30 cellular contexts compared by ENCODE assay signal in genomic region chrX:2441466-2441865, GRCh38. TPM values are rescaled to one million over a fixed set of nuclear protein-coding genes. Genes with fewer than 3 reads are reported as not detected.
A peak's percentile ranks its signal among the peaks of the same experiment; 100 is the strongest.
DNase-seq lines count a peak whose midpoint lies in the region; ATAC-seq, FAIRE-seq and TF ChIP-seq lines count a peak whose summit lies in the region.
"Had no signal": no experiment of that assay in that cellular context is flagged by ENCODE, and none has a peak within 500 bp of the region (broad histone marks: within the 10 kb centered on the region; RNA-seq: fewer than 3 reads in every experiment).

No MANE protein-coding gene starts in this region.

- no peak overlapping the region for H4K91ac ChIP-seq in H1 (replicated peaks; ENCODE audit: insufficient read length, low read length)

- no peak overlapping the region for H3K4me3 ChIP-seq in H1 (ENCODE audit: extremely low read depth in 1 of 4, insufficient read depth in 2 of 4, low read depth in 3 of 4, low read length in 4 of 4)
- no peak overlapping the region for H3K4me3 ChIP-seq in neural cell (ENCODE audit: low read length)
- no peak overlapping the region for H3K4me3 ChIP-seq in upper lobe of right lung
- H3K4me3 ChIP-seq: BLaER1, GM12878 had no signal

- H2AFZ ChIP-seq in H1 (ENCODE audit: low read length) (no peak overlapping the region), neural cell (ENCODE audit: low read depth, low read length) (no peak overlapping the region)

- H3K9me3 Mint-ChIP-seq in WTC11: peaks cover 33% of the 10 kb centered on the region
- H3K9me3 Mint-ChIP-seq: CD4-positive, alpha-beta memory T cell; CD8-positive, alpha-beta memory T cell had no signal

- H3K4ac ChIP-seq in H1 (replicated peaks; ENCODE audit: insufficient read length, low read depth, low read length): no peak overlapping the region

- H3K23ac ChIP-seq in H1 (ENCODE audit: insufficient read length): no peak overlapping the region

- H3K9ac ChIP-seq in H1 (replicated peaks in 1 of 4; ENCODE audit: extremely low read depth in 1 of 4, low read depth in 3 of 4, low read length in 3 of 4) (no peak overlapping the region), neural cell (ENCODE audit: low read length) (no peak overlapping the region)
- H3K9ac ChIP-seq: BLaER1 had no signal

- H2AK5ac ChIP-seq in H1 (ENCODE audit: low read depth, low read length): no peak overlapping the region

- CTCF ChIA-PET in WTC11 (lab: Charles Lee) (no interaction called here), H1 (lab: Charles Lee; ENCODE audit: partially characterized antibody) (no interaction called here)

- H3K4me1 Mint-ChIP-seq in WTC11: no peaks in the 10 kb centered on the region
- H3K4me1 Mint-ChIP-seq: CD14-positive monocyte had no signal

- H3K79me1 ChIP-seq in H1 (ENCODE audit: low read depth, low read length): peaks cover 14% of the 10 kb centered on the region

- no peaks in the 10 kb centered on the region for H3K9me2 ChIP-seq in neural cell (ENCODE audit: insufficient read depth, low read length)

- H3K27me3 ChIP-seq in H1 (replicated peaks in 1 of 4; ENCODE audit: control insufficient read depth in 3 of 4, extremely low read depth in 1 of 4, insufficient read depth in 3 of 4, low read length in 3 of 4): no peaks in the 10 kb centered on the region
- H3K27me3 ChIP-seq in neural cell (ENCODE audit: insufficient read depth, low read depth, low read length): no peaks in the 10 kb centered on the region
- H3K27me3 ChIP-seq in upper lobe of right lung: no peaks in the 10 kb centered on the region
- H3K27me3 ChIP-seq: BE2C, BLaER1 had no signal

- no peak overlapping the region for H3K4me2 ChIP-seq in H1 (ENCODE audit: insufficient read depth in 1 of 2, low read depth in 2 of 2, low read length in 2 of 2)
- no peak overlapping the region for H3K4me2 ChIP-seq in neural cell (ENCODE audit: low read length)
- H3K4me2 ChIP-seq: BLaER1 had no signal

- TF ChIP-seq RAD21 in H1 (IDR thresholded peaks at IDR 0.05 in 1 of 2, conservative IDR thresholded peaks at IDR 0.05 in 1 of 2; ENCODE audit: low read depth in 2 of 2, low read length in 2 of 2) (no peak), neural cell (conservative IDR thresholded peaks at IDR 0.05) (no peak)

- no peak for TF ChIP-seq CTCF in WTC11 (IDR thresholded peaks at IDR 0.05)
- no peak for TF ChIP-seq CTCF in H1 (IDR thresholded peaks at IDR 0.05; ENCODE audit: control extremely low read depth in 1 of 3, insufficient read depth in 1 of 3, low read depth in 1 of 3, low read length in 3 of 3)
- TF ChIP-seq CTCF in neural cell (IDR thresholded peaks at IDR 0.05; ENCODE audit: poor library complexity, severe bottlenecking): no peak
- TF ChIP-seq CTCF in upper lobe of right lung (IDR thresholded peaks at IDR 0.05): no peak

- no peak overlapping the region for H3K27ac ChIP-seq in H1 (ENCODE audit: low read depth, low read length)
- H3K27ac ChIP-seq in neural cell (ENCODE audit: low read length): peak overlapping the region; percentile 90
- no peak overlapping the region for H3K27ac ChIP-seq in upper lobe of right lung
- H3K27ac ChIP-seq: BLaER1 had no signal

- FAIRE-seq in H1 (lab: Jason Lieb, UNC): no peak
- FAIRE-seq: A204.1, GM12878, GM12892, GM18507, GM19239 had no signal

- no peak overlapping the region for H2BK120ac ChIP-seq in H1 (replicated peaks; ENCODE audit: low read depth, low read length)

- no peak overlapping the region for H2BK12ac ChIP-seq in H1 (ENCODE audit: low read depth, low read length)

- H4K5ac ChIP-seq in H1 (ENCODE audit: insufficient read length, low read depth, low read length): no peak overlapping the region

- no peak for DNase-seq in WTC11 (ENCODE audit: low spot score)
- DNase-seq in H1 (ENCODE audit: low read depth in 1 of 2, low spot score in 2 of 2): no peak
- peak; percentile 10 for DNase-seq in upper lobe of right lung
- no peak for DNase-seq in SKM-1 (lab: John Stamatoyannopoulos, UW; ENCODE audit: unreplicated experiment)
- DNase-seq in RKO (ENCODE audit: low spot score): no peak
- DNase-seq: 8988T; ACHN; BE2C; C1 segment of cervical spinal cord; CD4-positive, alpha-beta memory T cell; CD4-positive, CD25-positive, alpha-beta regulatory T cell; CD8-positive, alpha-beta memory T cell; COR-L47; DMS 273 treated with DMSO at 0.1 percent for 48 hours; DMS153; DMS53; DMS79; DND-41; EL; GDM1 had no signal

- H3K9me3 ChIP-seq in H1 (ENCODE audit: insufficient read depth in 2 of 2, low read depth in 1 of 2, low read length in 1 of 2) (peaks cover 11 to 15% of the 10 kb centered on the region in 2 experiments), neural cell (ENCODE audit: low read length) (peaks cover 6% of the 10 kb centered on the region), upper lobe of right lung (no peaks in the 10 kb centered on the region)
- H3K9me3 ChIP-seq: BE2C had no signal

- H2BK15ac ChIP-seq in H1 (ENCODE audit: low read length): no peak overlapping the region

- H3K14ac ChIP-seq in H1 (ENCODE audit: insufficient read length): no peak overlapping the region

- H3K23me2 ChIP-seq in H1 (ENCODE audit: low read depth, low read length): no peaks in the 10 kb centered on the region

- H3K4me3 Mint-ChIP-seq in WTC11: no peak overlapping the region
- H3K4me3 Mint-ChIP-seq: CD14-positive monocyte; CD4-positive, alpha-beta memory T cell; CD4-positive, CD25-positive, alpha-beta regulatory T cell; CD8-positive, alpha-beta memory T cell had no signal

- TF ChIP-seq POLR2A in H1 (IDR thresholded peaks at IDR 0.05; ENCODE audit: control extremely low read depth in 1 of 2, low read depth in 2 of 2, low read length in 2 of 2): no peak

- POLR2A ChIA-PET in WTC11 (lab: Charles Lee) (no interaction called here), H1 (lab: Charles Lee; ENCODE audit: partially characterized antibody) (no interaction called here)

- no peaks in the 10 kb centered on the region for H3K27me3 Mint-ChIP-seq in WTC11 (ENCODE audit: low read depth)
- H3K27me3 Mint-ChIP-seq: CD4-positive, alpha-beta memory T cell; CD4-positive, CD25-positive, alpha-beta regulatory T cell; CD8-positive, alpha-beta memory T cell had no signal

- H3K4me1 ChIP-seq in H1 (replicated peaks in 1 of 4; ENCODE audit: control insufficient read depth in 3 of 4, insufficient read depth in 4 of 4, low read length in 3 of 4) (no peaks in the 10 kb centered on the region), upper lobe of right lung (no peaks in the 10 kb centered on the region)
- H3K4me1 ChIP-seq: BE2C had no signal

- H3K27ac Mint-ChIP-seq in WTC11: no peak overlapping the region
- H3K27ac Mint-ChIP-seq: CD4-positive, alpha-beta memory T cell had no signal

- peaks cover 5% of the 10 kb centered on the region for H3F3A ChIP-seq in neural cell (ENCODE audit: insufficient read depth, low read length, poor library complexity, severe bottlenecking)

- H4K8ac ChIP-seq in H1 (ENCODE audit: extremely low read depth, insufficient read depth, low read length): no peak overlapping the region

- no peak overlapping the region for H3K18ac ChIP-seq in H1 (ENCODE audit: extremely low read depth, low read length)

- peaks cover 0 to 26% (median 13%) of the 10 kb centered on the region in 4 experiments; a peak in 5 of 8 replicates for H3K36me3 ChIP-seq in H1 (ENCODE audit: control insufficient read depth in 2 of 4, insufficient read depth in 4 of 4, low read length in 3 of 4)
- no peaks in the 10 kb centered on the region for H3K36me3 ChIP-seq in neural cell (ENCODE audit: insufficient read depth, low read length)
- H3K36me3 ChIP-seq in upper lobe of right lung: no peaks in the 10 kb centered on the region
- H3K36me3 ChIP-seq: BE2C had no signal

- peaks cover 49% of the 10 kb centered on the region for H3K36me3 Mint-ChIP-seq in WTC11

- WGBS in H1 (ENCODE audit: extremely low coverage in 1 of 2, insufficient coverage in 1 of 2, insufficient read length in 1 of 2, insufficient replicate concordance in 2 of 2, low coverage in 1 of 2, low lambda C conversion rate in 2 of 2, missing lambda C conversion rate in 1 of 2), 2 experiments: 92% methylated on average over 5 of the region's 5 CpGs; no CpG with 5 or more reads in 1 of the 2 experiments

- no peak overlapping the region for H3K56ac ChIP-seq in H1 (replicated peaks; ENCODE audit: insufficient read length, low read depth, low read length)

- ATAC-seq in WTC11 (no peak), upper lobe of right lung (no peak), GM21381 (IDR thresholded peaks at IDR 0.05; ENCODE audit: unreplicated experiment) (no peak), GM19035 (IDR thresholded peaks at IDR 0.05; ENCODE audit: unreplicated experiment) (no peak)
- ATAC-seq: GM12878 had no signal

- no peak for TF ChIP-seq EP300 in H1 (IDR thresholded peaks at IDR 0.05; ENCODE audit: borderline replicate concordance in 1 of 2, low read depth in 2 of 2, low read length in 2 of 2)
- TF ChIP-seq EP300 in neural cell (conservative IDR thresholded peaks at IDR 0.05; ENCODE audit: poor library complexity, severe bottlenecking): no peak

- no peak overlapping the region for H2BK20ac ChIP-seq in H1 (ENCODE audit: low read length)

- H4K20me1 ChIP-seq in H1 (replicated peaks in 1 of 2; ENCODE audit: control insufficient read depth in 1 of 2, insufficient read depth in 2 of 2, low read length in 2 of 2): peaks cover 0 to 3% of the 10 kb centered on the region in 2 experiments
- no peaks in the 10 kb centered on the region for H4K20me1 ChIP-seq in neural cell (ENCODE audit: insufficient read depth)
- H4K20me1 ChIP-seq: BLaER1 had no signal

- intact Hi-C loops in upper lobe of right lung (cut with DNase I): no loop called here

- H3K79me2 ChIP-seq in H1 (ENCODE audit: control insufficient read depth in 1 of 2, insufficient read depth in 2 of 2, low read length in 2 of 2) (peaks cover 9 to 47% of the 10 kb centered on the region in 2 experiments), neural cell (replicated peaks; ENCODE audit: insufficient read depth, low read length) (peaks cover 2% of the 10 kb centered on the region)

- no peak overlapping the region for H2BK5ac ChIP-seq in H1 (ENCODE audit: low read depth, low read length)

RNA-seq across cellular contexts. Expression of gene DHRSX, which starts 59.3 kb away (rescaled TPM):
- 28.2 to 34.3 TPM (median 33.4 TPM) in 3 replicates for total RNA-seq in WTC11 (2021)
- total RNA-seq in H1 (2021; fragmentation: NEBNext Ultra II Directional; extraction: Animal tissue kit (Norgen Biotek cat#: 25700)): 29.1 and 35.1 TPM in 2 replicates
- polyA plus RNA-seq in H1 (2011; rRNA removed): 43.4 and 46.8 TPM in 2 replicates
- polyA plus RNA-seq in H1 (2011; cell fraction: cytosol; rRNA removed): 36.5 TPM
- 54.8 TPM for polyA plus RNA-seq in H1 (2011; cell fraction: nucleus; rRNA removed)
- 29.2 to 34.0 TPM (median 33.8 TPM) in 4 replicates for polyA plus RNA-seq in H1 (2012, experiment 1 of 2)
- polyA plus RNA-seq in H1 (2012, experiment 2 of 2): 30.9 TPM
- polyA plus RNA-seq in H1 (2013, experiment 1 of 2): 22.1 TPM
- polyA plus RNA-seq in H1 (2013, experiment 2 of 2): 23.6 TPM
- 51.6 and 57.5 TPM in 2 replicates for polyA minus RNA-seq in H1 (2011; rRNA and poly(A)+ RNA removed)
- 15.0 TPM for polyA minus RNA-seq in H1 (2011; cell fraction: cytosol; rRNA and poly(A)+ RNA removed)
- polyA minus RNA-seq in H1 (2011; cell fraction: nucleus; rRNA and poly(A)+ RNA removed): 45.8 TPM
- 15.7 and 20.9 TPM in 2 replicates for polyA plus RNA-seq in neural cell
- polyA minus RNA-seq in neural cell: 34.4 and 35.3 TPM in 2 replicates
- total RNA-seq in upper lobe of right lung: 34.8 TPM

RNA-seq across cellular contexts. Expression of gene ZBED1, which starts 59.3 kb away (rescaled TPM):
- total RNA-seq in WTC11 (2021): 45.1 to 49.2 TPM (median 47.3 TPM) in 3 replicates
- 45.8 and 46.4 TPM in 2 replicates for total RNA-seq in H1 (2021; fragmentation: NEBNext Ultra II Directional; extraction: Animal tissue kit (Norgen Biotek cat#: 25700))
- polyA plus RNA-seq in H1 (2011; rRNA removed): 28.5 and 41.4 TPM in 2 replicates
- polyA plus RNA-seq in H1 (2011; cell fraction: cytosol; rRNA removed): 33.4 TPM
- 34.7 TPM for polyA plus RNA-seq in H1 (2011; cell fraction: nucleus; rRNA removed)
- polyA plus RNA-seq in H1 (2012, experiment 1 of 2): 23.6 to 30.7 TPM (median 29.1 TPM) in 4 replicates
- polyA plus RNA-seq in H1 (2012, experiment 2 of 2): 29.3 TPM
- 19.5 TPM for polyA plus RNA-seq in H1 (2013, experiment 1 of 2)
- polyA plus RNA-seq in H1 (2013, experiment 2 of 2): 17.9 TPM
- 29.9 and 30.2 TPM in 2 replicates for polyA minus RNA-seq in H1 (2011; rRNA and poly(A)+ RNA removed)
- polyA minus RNA-seq in H1 (2011; cell fraction: cytosol; rRNA and poly(A)+ RNA removed): 40.1 TPM
- polyA minus RNA-seq in H1 (2011; cell fraction: nucleus; rRNA and poly(A)+ RNA removed): 31.7 TPM
- 43.2 and 49.6 TPM in 2 replicates for polyA plus RNA-seq in neural cell
- polyA minus RNA-seq in neural cell: 74.8 and 86.2 TPM in 2 replicates
- total RNA-seq in upper lobe of right lung: 40.0 TPM
